In the genomic region with DNA sequence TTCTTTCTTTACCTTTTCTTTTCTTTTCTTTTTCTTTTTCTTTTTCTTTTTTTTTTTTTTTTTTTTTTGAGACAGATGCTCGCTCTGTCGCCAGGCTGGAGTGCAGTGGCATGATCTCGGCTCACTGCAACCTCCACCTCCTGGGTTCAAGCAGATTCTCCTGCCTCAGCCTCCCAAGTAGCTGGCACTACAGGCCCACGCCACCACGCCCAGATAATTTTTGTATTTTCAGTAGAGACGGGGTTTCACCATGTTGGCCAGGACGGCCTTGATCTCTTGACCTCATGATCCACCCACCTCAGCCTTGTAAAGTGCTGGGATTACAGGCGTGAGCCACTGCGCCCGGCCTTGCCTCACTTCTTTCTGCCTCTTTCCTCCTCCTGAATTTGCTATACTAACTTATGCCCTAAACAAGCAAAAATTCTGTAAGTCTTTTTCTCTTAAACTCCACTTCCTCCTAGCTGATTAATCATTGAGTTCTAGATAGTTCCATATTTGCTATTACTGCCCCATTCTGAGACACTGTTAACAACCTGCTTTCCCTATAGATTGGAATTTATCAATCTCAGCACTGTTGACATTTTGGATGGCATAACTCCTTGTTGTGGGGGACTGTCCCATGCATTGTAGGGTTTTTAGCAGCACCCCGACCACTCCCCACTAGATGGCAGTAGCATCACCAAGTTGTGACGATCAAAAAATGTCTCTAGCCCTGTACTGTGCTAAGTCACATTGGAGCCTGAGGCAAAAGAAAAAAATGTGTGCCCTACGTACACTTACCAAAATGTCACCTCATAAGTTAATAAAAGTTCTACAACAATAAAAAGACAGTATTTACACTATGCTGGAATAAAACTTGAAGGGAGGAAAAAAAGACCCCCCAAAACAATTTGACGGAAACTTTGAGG, we compare ENCODE assay signal across 8 cellular contexts. TPM values are rescaled to one million over a fixed set of nuclear protein-coding genes. Genes with fewer than 3 reads are reported as not detected.
A peak's percentile ranks its signal among the peaks of the same experiment; 100 is the strongest.
DNase-seq lines count a peak whose midpoint lies in the region; ATAC-seq and TF ChIP-seq lines count a peak whose summit lies in the region.

No MANE protein-coding gene starts in this region.

- H3K36me3 ChIP-seq in BJ (ENCODE audit: control insufficient read depth, insufficient read depth, low read length): no peaks in the 10 kb centered on the region
- H3K36me3 ChIP-seq in SJSA1: no peaks in the 10 kb centered on the region
- no peaks in the 10 kb centered on the region for H3K36me3 ChIP-seq in uterus

- no peak overlapping the region for H3K27ac ChIP-seq in SJSA1
- peak overlapping the region; percentile 40 to 58 for H3K27ac ChIP-seq in uterus

- no peak for TF ChIP-seq POLR2A in uterus (IDR thresholded peaks at IDR 0.05)

- intact Hi-C loops in posterior cingulate gyrus (cut with DNase I): no loop called here
- intact Hi-C loops in uterus (cut with DNase I; ENCODE audit: low total_unique reads): no loop called here

- DNase-seq in BJ (ENCODE audit: low read depth) (no peak), LNCaP clone FGC (ENCODE audit: low read depth) (no peak), SJSA1 (ENCODE audit: low read depth in 1 of 2, low spot score in 2 of 2) (peak; percentile 48 to 64), germinal center (ENCODE audit: low spot score) (peak; percentile 45), posterior cingulate gyrus (peak in 8 of 10 donors; percentile 32 to 91 (median 64)), uterus (peak; percentile 77 to 82)
- DNase-seq in activated effector memory CD4-positive, alpha-beta T cell treated with Interleukin-2 at 50 U/mL for 16 hours: peak; percentile 48

- H3K9me3 ChIP-seq in SJSA1 (replicated peaks) (no peaks in the 10 kb centered on the region), uterus (no peaks in the 10 kb centered on the region)

- POLR2A ChIA-PET in BJ (lab: Charles Lee): no interaction called here

- TF ChIP-seq CTCF in BJ (IDR thresholded peaks at IDR 0.05; ENCODE audit: insufficient read depth, low read depth, low read length) (peak; percentile 86), LNCaP clone FGC (IDR thresholded peaks at IDR 0.05; ENCODE audit: control insufficient read depth, extremely low read depth, insufficient read depth) (peak; percentile 70), uterus (IDR thresholded peaks at IDR 0.05) (peak; percentile 73 to 82 (median 79))

- CTCF ChIA-PET in BJ (lab: Yijun Ruan, JAX): interaction anchor here (0.7 to 4.7 kb wide), 8 partner anchors 14 to 332 kb away, joined by 3 to 39 read pairs (median 4); a partner anchor contains a TSS

- H3K4me3 ChIP-seq in BJ (ENCODE audit: low read depth, low read length) (no peak overlapping the region), LNCaP clone FGC (ENCODE audit: low read depth, low read length) (no peak overlapping the region), SJSA1 (no peak overlapping the region), uterus (no peak overlapping the region)

- H3K27me3 ChIP-seq in BJ (ENCODE audit: control insufficient read depth, insufficient read depth, low read length) (peaks cover 2% of the 10 kb centered on the region; the same call in 1 of the 2 replicates), SJSA1 (replicated peaks) (no peaks in the 10 kb centered on the region), uterus (no peaks in the 10 kb centered on the region)

- H3K4me1 ChIP-seq in SJSA1 (replicated peaks) (no peaks in the 10 kb centered on the region), uterus (no peaks in the 10 kb centered on the region)

- ATAC-seq in GM19397 (IDR thresholded peaks at IDR 0.05; ENCODE audit: unreplicated experiment): peak; percentile 77

RNA-seq across cellular contexts. Expression of a gene that starts 16.4 kb away (rescaled TPM):
- 15.2 and 21.6 TPM in 2 replicates for polyA plus RNA-seq in BJ (2011; rRNA removed)
- 33.6 and 43.4 TPM in 2 replicates for polyA minus RNA-seq in BJ (2011; rRNA and poly(A)+ RNA removed)
- 14.1 and 15.8 TPM in 2 replicates for total RNA-seq in SJSA1 (2014; rRNA removed; shearing (Covaris generic))
- total RNA-seq in uterus: 10 to 100 TPM; 31.2 to 68.8 (median 54.9) TPM

RNA-seq across cellular contexts. Expression of a gene that starts 24.8 kb away (rescaled TPM):
- 2.2 and 3.6 TPM in 2 replicates for polyA plus RNA-seq in BJ (2011; rRNA removed)
- 0.71 and 1.0 TPM in 2 replicates for polyA minus RNA-seq in BJ (2011; rRNA and poly(A)+ RNA removed)
- total RNA-seq in SJSA1 (2014; rRNA removed; shearing (Covaris generic)): 4.5 and 9.4 TPM in 2 replicates
- total RNA-seq in uterus: 100 to 1,000 TPM in 1 of 4 donors, 10 to 100 TPM in 3; 47.1 to 124 (median 74.8) TPM

Comparison
In these comparisons a context has a peak if more than half of its experiments do, and no peak if none do; other contexts are left out.
1. DNase-seq: peak in SJSA1 (2 of 2), activated effector memory CD4-positive, alpha-beta T cell treated with Interleukin-2 at 50 U/mL for 16 hours (single experiment), germinal center (single experiment), posterior cingulate gyrus (8 of 10) and uterus (2 of 2); none in BJ (single experiment) and LNCaP clone FGC (single experiment).
2. Peak in every context shown above with its lines, with median percentiles within 50 percentile points of each other: CTCF ChIP-seq.